Comparison of ENCODE assay signal across 25 cellular contexts in the genomic region with DNA sequence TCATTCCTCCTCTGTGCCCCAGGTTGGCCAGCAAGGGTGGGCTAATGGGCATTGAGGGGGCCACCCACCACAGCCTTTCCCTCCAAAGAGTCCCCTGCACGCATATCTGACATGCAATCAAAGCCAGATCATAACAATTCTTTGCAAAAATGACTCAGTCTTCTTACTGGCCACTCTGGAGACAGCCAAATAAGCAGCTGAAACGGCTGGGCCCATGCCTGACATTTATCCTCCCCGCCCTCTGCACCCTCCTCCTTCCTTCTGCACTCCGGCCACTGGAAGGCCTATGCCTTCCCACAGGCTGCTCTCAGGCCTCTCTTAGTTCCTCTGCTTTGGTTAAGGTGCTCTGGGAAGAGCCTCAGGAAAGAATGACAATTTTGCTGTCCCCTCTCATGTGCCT. TPM values are rescaled to one million over a fixed set of nuclear protein-coding genes. Genes with fewer than 3 reads are reported as not detected.
DNase-seq lines count a peak whose midpoint lies in the region; ATAC-seq and TF ChIP-seq lines count a peak whose summit lies in the region.
"Had no signal": no experiment of that assay in that cellular context is flagged by ENCODE, and none has a peak within 500 bp of the region (broad histone marks: within the 10 kb centered on the region; RNA-seq: fewer than 3 reads in every experiment).

No MANE protein-coding gene starts in this region.

- H3K4me1 Mint-ChIP-seq in activated naive CD8-positive, alpha-beta T cell treated with anti-CD3 and anti-CD28 coated beads, Interleukin-2, amount 10 ng/mL, durations not matched to agents 7 days and 5 days, result no peaks in the 10 kb centered on the region
- no peaks in the 10 kb centered on the region for H3K4me1 Mint-ChIP-seq in activated naive CD8-positive, alpha-beta T cell treated with anti-CD3 and anti-CD28 coated beads for 36 hours
- H3K4me1 Mint-ChIP-seq in chondrocyte (ENCODE audit: low read depth), result no peaks in the 10 kb centered on the region
- no peaks in the 10 kb centered on the region for H3K4me1 Mint-ChIP-seq in endothelial cell (ENCODE audit: unreplicated experiment)
- H3K4me1 Mint-ChIP-seq in activated T-helper 1 cell treated with anti-CD3 and anti-CD28 coated beads, Interleukin-12 subunit alpha, Interleukin-12 subunit beta, Interleukin-2, Interleukin-4 antibody, amounts not matched to agents 30 ng/mL and 10 ng/mL and 1 ng/mL, durations not matched to agents 14 hours and 24 hours and 36 hours (ENCODE audit: low read depth), result no peaks in the 10 kb centered on the region
- H3K4me1 Mint-ChIP-seq: activated naive CD4-positive, alpha-beta T cell treated with anti-CD3 and anti-CD28 coated beads, Interleukin-2, amount 50 U/mL, for 24 hours; immature natural killer cell had no signal

- intact Hi-C loops in left ventricle myocardium superior (cut with micrococcal nuclease), result no loop called here
- intact Hi-C loops in activated T-helper 1 cell treated with anti-CD3 and anti-CD28 coated beads, Interleukin-12 subunit alpha, Interleukin-12 subunit beta, Interleukin-2, Interleukin-4 antibody, amounts not matched to agents 30 ng/mL and 10 ng/mL and 1 ng/mL, durations not matched to agents 14 hours and 24 hours and 36 hours (cut with micrococcal nuclease), result no loop called here

- H3K36me3 Mint-ChIP-seq in activated naive CD8-positive, alpha-beta T cell treated with anti-CD3 and anti-CD28 coated beads, Interleukin-2, amount 10 ng/mL, durations not matched to agents 7 days and 5 days, result peaks cover 14% of the 10 kb centered on the region
- peaks cover 5% of the 10 kb centered on the region for H3K36me3 Mint-ChIP-seq in activated naive CD8-positive, alpha-beta T cell treated with anti-CD3 and anti-CD28 coated beads for 36 hours
- peaks cover 1% of the 10 kb centered on the region for H3K36me3 Mint-ChIP-seq in chondrocyte (ENCODE audit: low read depth)
- H3K36me3 Mint-ChIP-seq in endothelial cell (ENCODE audit: low read depth, unreplicated experiment), result no peaks in the 10 kb centered on the region
- H3K36me3 Mint-ChIP-seq in activated T-helper 1 cell treated with anti-CD3 and anti-CD28 coated beads, Interleukin-12 subunit alpha, Interleukin-12 subunit beta, Interleukin-2, Interleukin-4 antibody, amounts not matched to agents 30 ng/mL and 10 ng/mL and 1 ng/mL, durations not matched to agents 14 hours and 24 hours and 36 hours (ENCODE audit: low read depth), result no peaks in the 10 kb centered on the region
- H3K36me3 Mint-ChIP-seq: immature natural killer cell had no signal

- POLR2A ChIA-PET in activated naive CD8-positive, alpha-beta T cell treated with anti-CD3 and anti-CD28 coated beads, Interleukin-2, amount 10 ng/mL, durations not matched to agents 7 days and 5 days (lab: Charles Lee), result no interaction called here

- no peak for ATAC-seq in activated naive CD8-positive, alpha-beta T cell treated with anti-CD3 and anti-CD28 coated beads, Interleukin-2, amount 10 ng/mL, durations not matched to agents 7 days and 5 days (ENCODE audit: low read depth)
- peak; percentile 61 for ATAC-seq in left ventricle myocardium superior
- ATAC-seq: body of pancreas; stimulated activated naive CD8-positive, alpha-beta T cell treated with anti-CD3 and anti-CD28 coated beads, Interleukin-15, Interleukin-2, amounts not matched to agents 100 U/mL and 50 U/mL, for 24 hours had no signal

- H3K27me3 Mint-ChIP-seq in activated naive CD8-positive, alpha-beta T cell treated with anti-CD3 and anti-CD28 coated beads, Interleukin-2, amount 10 ng/mL, durations not matched to agents 7 days and 5 days, result peaks cover 5% of the 10 kb centered on the region
- H3K27me3 Mint-ChIP-seq in activated naive CD8-positive, alpha-beta T cell treated with anti-CD3 and anti-CD28 coated beads for 36 hours, result no peaks in the 10 kb centered on the region
- H3K27me3 Mint-ChIP-seq in chondrocyte (ENCODE audit: low read depth) (no peaks in the 10 kb centered on the region), endothelial cell (ENCODE audit: unreplicated experiment) (peaks cover 4% of the 10 kb centered on the region)
- H3K27me3 Mint-ChIP-seq in activated T-helper 1 cell treated with anti-CD3 and anti-CD28 coated beads, Interleukin-12 subunit alpha, Interleukin-12 subunit beta, Interleukin-2, Interleukin-4 antibody, amounts not matched to agents 30 ng/mL and 10 ng/mL and 1 ng/mL, durations not matched to agents 14 hours and 24 hours and 36 hours (ENCODE audit: insufficient read depth), result no peaks in the 10 kb centered on the region
- H3K27me3 Mint-ChIP-seq: activated naive CD4-positive, alpha-beta T cell treated with anti-CD3 and anti-CD28 coated beads, Interleukin-2, amount 50 U/mL, for 24 hours had no signal

- no peaks in the 10 kb centered on the region for H3K9me3 Mint-ChIP-seq in activated naive CD8-positive, alpha-beta T cell treated with anti-CD3 and anti-CD28 coated beads, Interleukin-2, amount 10 ng/mL, durations not matched to agents 7 days and 5 days
- H3K9me3 Mint-ChIP-seq in activated naive CD8-positive, alpha-beta T cell treated with anti-CD3 and anti-CD28 coated beads for 36 hours, result peaks cover 5% of the 10 kb centered on the region
- H3K9me3 Mint-ChIP-seq in chondrocyte (ENCODE audit: low read depth) (no peaks in the 10 kb centered on the region), endothelial cell (ENCODE audit: unreplicated experiment) (no peaks in the 10 kb centered on the region)
- no peaks in the 10 kb centered on the region for H3K9me3 Mint-ChIP-seq in activated T-helper 1 cell treated with anti-CD3 and anti-CD28 coated beads, Interleukin-12 subunit alpha, Interleukin-12 subunit beta, Interleukin-2, Interleukin-4 antibody, amounts not matched to agents 30 ng/mL and 10 ng/mL and 1 ng/mL, durations not matched to agents 14 hours and 24 hours and 36 hours
- H3K9me3 Mint-ChIP-seq: activated naive CD4-positive, alpha-beta T cell treated with anti-CD3 and anti-CD28 coated beads, Interleukin-2, amount 50 U/mL, for 24 hours; immature natural killer cell had no signal

- H3K4me3 Mint-ChIP-seq in activated naive CD8-positive, alpha-beta T cell treated with anti-CD3 and anti-CD28 coated beads, Interleukin-2, amount 10 ng/mL, durations not matched to agents 7 days and 5 days, result no peak overlapping the region
- H3K4me3 Mint-ChIP-seq in activated naive CD8-positive, alpha-beta T cell treated with anti-CD3 and anti-CD28 coated beads for 36 hours, result no peak overlapping the region
- H3K4me3 Mint-ChIP-seq in chondrocyte (ENCODE audit: unreplicated experiment), result no peak overlapping the region
- no peak overlapping the region for H3K4me3 Mint-ChIP-seq in endothelial cell (ENCODE audit: unreplicated experiment)
- no peak overlapping the region for H3K4me3 Mint-ChIP-seq in activated T-helper 1 cell treated with anti-CD3 and anti-CD28 coated beads, Interleukin-12 subunit alpha, Interleukin-12 subunit beta, Interleukin-2, Interleukin-4 antibody, amounts not matched to agents 30 ng/mL and 10 ng/mL and 1 ng/mL, durations not matched to agents 14 hours and 24 hours and 36 hours
- H3K4me3 Mint-ChIP-seq: activated naive CD4-positive, alpha-beta T cell treated with anti-CD3 and anti-CD28 coated beads, Interleukin-2, amount 50 U/mL, for 24 hours; CD14-positive monocyte; immature natural killer cell had no signal

- TF ChIP-seq CTCF in chondrocyte (IDR thresholded peaks at IDR 0.05), result no peak
- TF ChIP-seq CTCF in endothelial cell (IDR thresholded peaks at IDR 0.05; ENCODE audit: unreplicated experiment), result no peak

- no peak for DNase-seq in activated naive CD8-positive, alpha-beta T cell treated with anti-CD3 and anti-CD28 coated beads, Interleukin-2, amount 10 ng/mL, durations not matched to agents 7 days and 5 days
- DNase-seq in activated naive CD8-positive, alpha-beta T cell treated with anti-CD3 and anti-CD28 coated beads for 36 hours, result no peak
- DNase-seq in chondrocyte (ENCODE audit: low spot score), result peak; percentile 36
- DNase-seq in left ventricle myocardium superior, result no peak
- DNase-seq in stromal cell of bone marrow (ENCODE audit: low read depth), result peak; percentile 28
- DNase-seq in HPDE6-E6E7 (ENCODE audit: extremely low spot score), result no peak
- DNase-seq in endothelial cell (ENCODE audit: low spot score), result no peak
- no peak for DNase-seq in activated T-helper 1 cell treated with anti-CD3 and anti-CD28 coated beads, Interleukin-12 subunit alpha, Interleukin-12 subunit beta, Interleukin-2, Interleukin-4 antibody, amounts not matched to agents 30 ng/mL and 10 ng/mL and 1 ng/mL, durations not matched to agents 14 hours and 24 hours and 36 hours (ENCODE audit: low spot score)
- DNase-seq: 8988T; activated CD4-positive, alpha-beta T cell treated with anti-CD3 and anti-CD28 coated beads for 4 hours; body of pancreas; effector CD4-positive, alpha-beta T cell; H7; head of caudate nucleus; immature natural killer cell; NCI-H1436; NCI-H524 treated with DMSO at 0.1 percent for 48 hours; stimulated activated CD4-positive, alpha-beta T cell treated with anti-CD3 and anti-CD28 coated beads, Interleukin-4, amount 100 ng/mL, for 24 hours; stimulated activated naive CD8-positive, alpha-beta T cell treated with anti-CD3 and anti-CD28 coated beads, Interleukin-15, Interleukin-2, amounts not matched to agents 100 U/mL and 50 U/mL, for 24 hours; T-helper 2 cell; transverse colon had no signal

- peak overlapping the region; percentile 42 for H3K27ac Mint-ChIP-seq in activated naive CD8-positive, alpha-beta T cell treated with anti-CD3 and anti-CD28 coated beads, Interleukin-2, amount 10 ng/mL, durations not matched to agents 7 days and 5 days
- H3K27ac Mint-ChIP-seq in activated naive CD8-positive, alpha-beta T cell treated with anti-CD3 and anti-CD28 coated beads for 36 hours, result no peak overlapping the region
- H3K27ac Mint-ChIP-seq in chondrocyte (ENCODE audit: unreplicated experiment) (no peak overlapping the region), endothelial cell (ENCODE audit: unreplicated experiment) (no peak overlapping the region)
- no peak overlapping the region for H3K27ac Mint-ChIP-seq in activated T-helper 1 cell treated with anti-CD3 and anti-CD28 coated beads, Interleukin-12 subunit alpha, Interleukin-12 subunit beta, Interleukin-2, Interleukin-4 antibody, amounts not matched to agents 30 ng/mL and 10 ng/mL and 1 ng/mL, durations not matched to agents 14 hours and 24 hours and 36 hours
- H3K27ac Mint-ChIP-seq: activated naive CD4-positive, alpha-beta T cell treated with anti-CD3 and anti-CD28 coated beads, Interleukin-2, amount 50 U/mL, for 24 hours; CD14-positive monocyte; immature natural killer cell had no signal

RNA-seq across cellular contexts. Expression of a gene that starts 29.2 kb away (rescaled TPM):
- under 1 TPM in 1 of 2 experiments, not detected in 1; 0.03 TPM for total RNA-seq in activated naive CD8-positive, alpha-beta T cell treated with anti-CD3 and anti-CD28 coated beads, Interleukin-2, amount 10 ng/mL, durations not matched to agents 7 days and 5 days
- not detected for total RNA-seq in activated naive CD8-positive, alpha-beta T cell treated with anti-CD3 and anti-CD28 coated beads for 36 hours
- total RNA-seq in chondrocyte (not detected in 3 replicates), left ventricle myocardium superior (0.02 TPM), endothelial cell (ENCODE audit: unreplicated experiment) (not detected)
- total RNA-seq in activated T-helper 1 cell treated with anti-CD3 and anti-CD28 coated beads, Interleukin-12 subunit alpha, Interleukin-12 subunit beta, Interleukin-2, Interleukin-4 antibody, amounts not matched to agents 30 ng/mL and 10 ng/mL and 1 ng/mL, durations not matched to agents 14 hours and 24 hours and 36 hours, result not detected in 2 replicates
- total RNA-seq: body of pancreas, esophagus muscularis mucosa, H7, MCF 10A had no signal

Comparison
In these comparisons a context has a peak if more than half of its experiments do, and no peak if none do; other contexts are left out.
1. DNase-seq: peak in chondrocyte (single experiment) and stromal cell of bone marrow (single experiment); none in activated naive CD8-positive, alpha-beta T cell treated with anti-CD3 and anti-CD28 coated beads, Interleukin-2, amount 10 ng/mL, durations not matched to agents 7 days and 5 days (single experiment), activated naive CD8-positive, alpha-beta T cell treated with anti-CD3 and anti-CD28 coated beads for 36 hours (single experiment), left ventricle myocardium superior (single experiment), HPDE6-E6E7 (single experiment), endothelial cell (single experiment) and activated T-helper 1 cell treated with anti-CD3 and anti-CD28 coated beads, Interleukin-12 subunit alpha, Interleukin-12 subunit beta, Interleukin-2, Interleukin-4 antibody, amounts not matched to agents 30 ng/mL and 10 ng/mL and 1 ng/mL, durations not matched to agents 14 hours and 24 hours and 36 hours (single experiment).